ENCODE assay signal across 11 cellular contexts in genomic region chr17:76872221-76872873, GRCh38. TPM values are rescaled to one million over a fixed set of nuclear protein-coding genes. Genes with fewer than 3 reads are reported as not detected.
DNase-seq lines count a peak whose midpoint lies in the region; ATAC-seq and TF ChIP-seq lines count a peak whose summit lies in the region.
"Had no signal": no experiment of that assay in that cellular context is flagged by ENCODE, and none has a peak within 500 bp of the region (broad histone marks: within the 10 kb centered on the region; RNA-seq: fewer than 3 reads in every experiment).

No MANE protein-coding gene starts in this region.

- no peaks in the 10 kb centered on the region for H3K27me3 ChIP-seq in Panc1 (ENCODE audit: control insufficient read depth, insufficient read depth, low read length)

- in situ Hi-C loops in Panc1 (cut with HindIII; ENCODE audit: low pct_unique_long_range_greater_than_20kb, low sequenced_read_pairs): no loop called here

- no TSS peak for BruUV-seq in Panc1 (replicated peaks; lab: Mats Ljungman, UMichigan)

- peaks cover 10% of the 10 kb centered on the region for H3K27me3 Mint-ChIP-seq in activated CD4-positive, alpha-beta memory T cell treated with anti-CD3 and anti-CD28 coated beads for 36 hours
- H3K27me3 Mint-ChIP-seq in activated CD4-positive, alpha-beta memory T cell treated with anti-CD3 and anti-CD28 coated beads, Interleukin-2, amount 10 ng/mL, durations not matched to agents 7 days and 5 days: peaks cover 20% of the 10 kb centered on the region
- H3K27me3 Mint-ChIP-seq in stimulated activated naive CD8-positive, alpha-beta T cell treated with anti-CD3 and anti-CD28 coated beads, Interleukin-15, amount 100 ng/mL, for 72 hours: peaks cover 44% of the 10 kb centered on the region

- no peaks in the 10 kb centered on the region for H3K36me3 ChIP-seq in Panc1 (ENCODE audit: control insufficient read depth, insufficient read depth, low read length)

- TF ChIP-seq CTCF in Panc1 (IDR thresholded peaks at IDR 0.05): no peak

- ATAC-seq in Panc1: peak; percentile 78
- peak; percentile 31 for ATAC-seq in esophagus mucosa
- peak; percentile 52 for ATAC-seq in stimulated activated naive CD8-positive, alpha-beta T cell treated with anti-CD3 and anti-CD28 coated beads, Interleukin-15, amount 100 ng/mL, for 72 hours
- no peak for ATAC-seq in HG02571 (IDR thresholded peaks at IDR 0.05; ENCODE audit: unreplicated experiment)

- H3K27ac ChIP-seq in Panc1 (ENCODE audit: low read length): peak overlapping the region; percentile 81

- no peaks in the 10 kb centered on the region for H3K9me3 ChIP-seq in Panc1 (ENCODE audit: control insufficient read depth, insufficient read depth, low read depth, low read length)

- H3K4me3 ChIP-seq in Panc1 (ENCODE audit: low read depth in 2 of 2, low read length in 2 of 2): peak overlapping the region in 1 of 2 experiments; percentile 33; a peak in 2 of 4 replicates

- CTCF ChIA-PET in activated CD4-positive, alpha-beta memory T cell treated with anti-CD3 and anti-CD28 coated beads for 36 hours (lab: Charles Lee): interaction anchor here (1.1 to 2.8 kb wide), 2 partner anchors 184 to 193 kb away, joined by 3 to 14 read pairs; no protein-coding TSS in a partner anchor
- CTCF ChIA-PET in activated CD4-positive, alpha-beta memory T cell treated with anti-CD3 and anti-CD28 coated beads, Interleukin-2, amount 10 ng/mL, durations not matched to agents 7 days and 5 days (lab: Charles Lee): interaction anchor here (2.7 kb wide), 1 partner anchor 184 kb away, joined by 11 read pairs; no protein-coding TSS in a partner anchor
- CTCF ChIA-PET in Panc1 (lab: Charles Lee): interaction anchor here (0.5 to 1.7 kb wide), 4 partner anchors 19 to 213 kb away, joined by 8 to 17 read pairs (median 8); no protein-coding TSS in a partner anchor

- POLR2A ChIA-PET in activated CD4-positive, alpha-beta memory T cell treated with anti-CD3 and anti-CD28 coated beads for 36 hours (lab: Charles Lee): no interaction called here
- POLR2A ChIA-PET in activated CD4-positive, alpha-beta memory T cell treated with anti-CD3 and anti-CD28 coated beads, Interleukin-2, amount 10 ng/mL, durations not matched to agents 7 days and 5 days (lab: Charles Lee): no interaction called here
- POLR2A ChIA-PET in Panc1 (lab: Charles Lee): interaction anchor here (0.6 to 1.4 kb wide), 4 partner anchors 27 to 189 kb away, joined by 4 to 5 read pairs (median 5); no protein-coding TSS in a partner anchor

- peak; percentile 13 for DNase-seq in activated CD4-positive, alpha-beta memory T cell treated with anti-CD3 and anti-CD28 coated beads for 36 hours
- no peak for DNase-seq in activated CD4-positive, alpha-beta memory T cell treated with anti-CD3 and anti-CD28 coated beads, Interleukin-2, amount 10 ng/mL, durations not matched to agents 7 days and 5 days
- DNase-seq in Panc1 (ENCODE audit: low read depth, low spot score) (peak; percentile 54), AML-193 (lab: John Stamatoyannopoulos, UW) (no peak), NCI-H69 (lab: John Stamatoyannopoulos, UW) (no peak)
- peak; percentile 26 to 36 for DNase-seq in stimulated activated naive CD8-positive, alpha-beta T cell treated with anti-CD3 and anti-CD28 coated beads, Interleukin-15, amount 100 ng/mL, for 72 hours
- DNase-seq: activated B cell treated with CpG ODN at 0.5 μM for 24 hours, NCI-H1105 treated with DMSO at 0.1 percent for 48 hours had no signal

- no peak overlapping the region for H3K27ac Mint-ChIP-seq in activated CD4-positive, alpha-beta memory T cell treated with anti-CD3 and anti-CD28 coated beads for 36 hours
- H3K27ac Mint-ChIP-seq in activated CD4-positive, alpha-beta memory T cell treated with anti-CD3 and anti-CD28 coated beads, Interleukin-2, amount 10 ng/mL, durations not matched to agents 7 days and 5 days: no peak overlapping the region
- H3K27ac Mint-ChIP-seq in stimulated activated naive CD8-positive, alpha-beta T cell treated with anti-CD3 and anti-CD28 coated beads, Interleukin-15, amount 100 ng/mL, for 72 hours: no peak overlapping the region
- H3K27ac Mint-ChIP-seq: activated B cell treated with CpG ODN at 0.5 μM for 24 hours had no signal

- peaks cover 48% of the 10 kb centered on the region for H3K4me1 ChIP-seq in Panc1 (ENCODE audit: control insufficient read depth, insufficient read depth, low read length)

- peaks cover 9% of the 10 kb centered on the region for H3K4me1 Mint-ChIP-seq in activated CD4-positive, alpha-beta memory T cell treated with anti-CD3 and anti-CD28 coated beads for 36 hours (ENCODE audit: low read depth)
- H3K4me1 Mint-ChIP-seq in activated CD4-positive, alpha-beta memory T cell treated with anti-CD3 and anti-CD28 coated beads, Interleukin-2, amount 10 ng/mL, durations not matched to agents 7 days and 5 days: peaks cover 11% of the 10 kb centered on the region
- H3K4me1 Mint-ChIP-seq in stimulated activated naive CD8-positive, alpha-beta T cell treated with anti-CD3 and anti-CD28 coated beads, Interleukin-15, amount 100 ng/mL, for 72 hours: peaks cover 16% of the 10 kb centered on the region

- H3K9me3 Mint-ChIP-seq in activated CD4-positive, alpha-beta memory T cell treated with anti-CD3 and anti-CD28 coated beads for 36 hours: peaks cover 11% of the 10 kb centered on the region
- peaks cover 16% of the 10 kb centered on the region for H3K9me3 Mint-ChIP-seq in activated CD4-positive, alpha-beta memory T cell treated with anti-CD3 and anti-CD28 coated beads, Interleukin-2, amount 10 ng/mL, durations not matched to agents 7 days and 5 days
- peaks cover 8 to 24% of the 10 kb centered on the region in 2 donors for H3K9me3 Mint-ChIP-seq in stimulated activated naive CD8-positive, alpha-beta T cell treated with anti-CD3 and anti-CD28 coated beads, Interleukin-15, amount 100 ng/mL, for 72 hours

- intact Hi-C loops in activated CD4-positive, alpha-beta memory T cell treated with anti-CD3 and anti-CD28 coated beads for 36 hours (cut with micrococcal nuclease): no loop called here
- intact Hi-C loops in Panc1 (cut with micrococcal nuclease; ENCODE audit: unreplicated experiment): no loop called here

- H3K4me3 Mint-ChIP-seq in activated CD4-positive, alpha-beta memory T cell treated with anti-CD3 and anti-CD28 coated beads for 36 hours: no peak overlapping the region
- no peak overlapping the region for H3K4me3 Mint-ChIP-seq in activated CD4-positive, alpha-beta memory T cell treated with anti-CD3 and anti-CD28 coated beads, Interleukin-2, amount 10 ng/mL, durations not matched to agents 7 days and 5 days
- no peak overlapping the region for H3K4me3 Mint-ChIP-seq in stimulated activated naive CD8-positive, alpha-beta T cell treated with anti-CD3 and anti-CD28 coated beads, Interleukin-15, amount 100 ng/mL, for 72 hours
- H3K4me3 Mint-ChIP-seq: activated B cell treated with CpG ODN at 0.5 μM for 24 hours had no signal

- peaks cover 5% of the 10 kb centered on the region for H3K36me3 Mint-ChIP-seq in activated CD4-positive, alpha-beta memory T cell treated with anti-CD3 and anti-CD28 coated beads for 36 hours
- peaks cover 3% of the 10 kb centered on the region for H3K36me3 Mint-ChIP-seq in activated CD4-positive, alpha-beta memory T cell treated with anti-CD3 and anti-CD28 coated beads, Interleukin-2, amount 10 ng/mL, durations not matched to agents 7 days and 5 days (ENCODE audit: low read depth)

RNA-seq across cellular contexts. Expression of gene MGAT5B, which starts 4.1 kb away (rescaled TPM):
- under 1 TPM in 1 of 2 experiments, not detected in 1; 0.38 TPM for total RNA-seq in activated CD4-positive, alpha-beta memory T cell treated with anti-CD3 and anti-CD28 coated beads for 36 hours
- total RNA-seq in activated CD4-positive, alpha-beta memory T cell treated with anti-CD3 and anti-CD28 coated beads, Interleukin-2, amount 10 ng/mL, durations not matched to agents 7 days and 5 days: under 1 TPM; 0.08 to 0.13 TPM
- total RNA-seq in Panc1 (2021; ENCODE audit: unreplicated experiment): 34.9 TPM
- 22.1 TPM for polyA plus RNA-seq in Panc1 (2012; ENCODE audit: insufficient read length)
- total RNA-seq in esophagus mucosa: 0.20 TPM
- polyA plus RNA-seq: naive thymus-derived CD8-positive, alpha-beta T cell had no signal

Comparison
In these comparisons a context has a peak if more than half of its experiments do, and no peak if none do; other contexts are left out.
1. DNase-seq: peak in activated CD4-positive, alpha-beta memory T cell treated with anti-CD3 and anti-CD28 coated beads for 36 hours (single experiment), Panc1 (single experiment) and stimulated activated naive CD8-positive, alpha-beta T cell treated with anti-CD3 and anti-CD28 coated beads, Interleukin-15, amount 100 ng/mL, for 72 hours (2 of 2); none in activated CD4-positive, alpha-beta memory T cell treated with anti-CD3 and anti-CD28 coated beads, Interleukin-2, amount 10 ng/mL, durations not matched to agents 7 days and 5 days (single experiment), AML-193 (0 of 2) and NCI-H69 (single experiment).
2. RNA of gene MGAT5B, which starts 4.1 kb away (total RNA-seq): 34.9 TPM in Panc1 (single experiment); 0.38 TPM in activated CD4-positive, alpha-beta memory T cell treated with anti-CD3 and anti-CD28 coated beads for 36 hours, 0.20 TPM in esophagus mucosa (single experiment) and 0.08 to 0.13 TPM in activated CD4-positive, alpha-beta memory T cell treated with anti-CD3 and anti-CD28 coated beads, Interleukin-2, amount 10 ng/mL, durations not matched to agents 7 days and 5 days; every median in the first group is over 10 times any median in the second.